In the genomic region with DNA sequence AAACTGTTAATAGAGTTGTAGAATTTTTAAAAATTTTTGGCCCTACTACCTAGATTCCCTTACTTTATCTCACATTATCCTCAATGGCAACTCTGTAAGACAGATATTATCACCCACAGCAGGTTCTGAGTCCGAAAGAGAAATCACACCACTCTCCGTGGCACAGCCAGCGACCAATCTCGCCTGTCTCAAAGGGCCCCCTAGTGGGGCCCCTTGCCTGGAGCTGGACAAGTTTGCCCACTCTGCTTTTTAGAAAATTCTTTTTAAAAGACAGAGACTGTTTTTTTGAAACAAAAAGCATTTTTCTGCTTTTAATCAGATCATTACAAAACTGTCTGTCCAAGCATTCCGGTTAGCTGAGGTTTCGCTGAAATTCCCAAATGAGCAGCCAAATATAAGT, we compare ENCODE assay signal across 1 cellular context.
TF ChIP-seq lines count a peak whose summit lies in the region.

No MANE protein-coding gene starts in this region.

TF ChIP-seq in SK-N-SH, 30 proteins besides CTCF, POLR2A, EP300 and RAD21 (continued from another document):
- TF ChIP-seq, protein P1, sequence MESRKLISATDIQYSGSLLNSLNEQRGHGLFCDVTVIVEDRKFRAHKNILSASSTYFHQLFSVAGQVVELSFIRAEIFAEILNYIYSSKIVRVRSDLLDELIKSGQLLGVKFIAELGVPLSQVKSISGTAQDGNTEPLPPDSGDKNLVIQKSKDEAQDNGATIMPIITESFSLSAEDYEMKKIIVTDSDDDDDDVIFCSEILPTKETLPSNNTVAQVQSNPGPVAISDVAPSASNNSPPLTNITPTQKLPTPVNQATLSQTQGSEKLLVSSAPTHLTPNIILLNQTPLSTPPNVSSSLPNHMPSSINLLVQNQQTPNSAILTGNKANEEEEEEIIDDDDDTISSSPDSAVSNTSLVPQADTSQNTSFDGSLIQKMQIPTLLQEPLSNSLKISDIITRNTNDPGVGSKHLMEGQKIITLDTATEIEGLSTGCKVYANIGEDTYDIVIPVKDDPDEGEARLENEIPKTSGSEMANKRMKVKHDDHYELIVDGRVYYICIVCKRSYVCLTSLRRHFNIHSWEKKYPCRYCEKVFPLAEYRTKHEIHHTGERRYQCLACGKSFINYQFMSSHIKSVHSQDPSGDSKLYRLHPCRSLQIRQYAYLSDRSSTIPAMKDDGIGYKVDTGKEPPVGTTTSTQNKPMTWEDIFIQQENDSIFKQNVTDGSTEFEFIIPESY (IDR thresholded peaks at IDR 0.05; ENCODE audit: borderline replicate concordance, low read depth) = no peak
